In the genomic region with DNA sequence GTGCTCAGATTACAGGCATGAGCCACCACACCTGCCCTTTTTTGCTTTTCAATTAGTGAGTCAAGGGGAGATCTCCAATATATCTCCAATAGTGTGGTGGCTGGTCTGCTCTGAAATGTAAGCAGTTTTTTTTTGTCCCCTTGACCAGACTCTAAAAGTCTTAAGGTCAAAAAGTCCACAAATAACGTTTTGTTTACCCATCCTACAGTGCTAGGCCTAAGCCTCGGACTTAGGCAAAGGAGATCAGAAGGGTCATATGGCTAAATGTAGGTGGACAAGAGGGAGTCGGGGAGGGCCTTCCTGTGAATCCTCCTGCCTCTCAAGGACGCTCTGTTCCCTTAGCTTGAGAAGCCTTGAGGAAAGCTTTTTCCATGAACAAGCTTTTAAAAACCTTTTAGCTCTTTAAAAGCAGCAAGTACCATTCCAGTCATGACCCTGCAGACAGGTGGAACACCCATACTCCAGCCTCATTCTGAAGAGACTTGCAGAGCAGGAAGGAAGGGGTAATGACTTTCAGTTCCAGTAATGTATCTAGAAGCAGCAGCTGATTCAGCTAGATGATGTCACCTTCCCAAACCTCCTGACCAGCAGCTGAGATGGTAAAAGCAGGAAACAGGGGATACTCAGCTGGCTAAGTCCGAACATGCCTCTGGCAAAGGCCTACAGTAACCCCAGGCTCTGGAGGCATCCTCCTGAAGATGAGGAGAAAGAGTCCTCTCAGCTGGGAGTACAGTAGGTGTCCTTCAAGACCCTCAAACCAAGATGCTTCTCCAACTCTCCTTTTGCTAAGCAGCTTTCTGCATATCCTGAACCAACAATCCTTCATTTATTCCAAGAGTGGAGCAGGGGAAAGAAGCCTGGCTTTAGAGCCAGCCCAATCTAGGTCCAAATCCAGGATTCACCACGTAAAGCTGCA, we compare ENCODE assay signal across 8 cellular contexts. TPM values are rescaled to one million over a fixed set of nuclear protein-coding genes. Genes with fewer than 3 reads are reported as not detected.
DNase-seq lines count a peak whose midpoint lies in the region; ATAC-seq and TF ChIP-seq lines count a peak whose summit lies in the region.

No MANE protein-coding gene starts in this region.

- peaks cover 53% of the 10 kb centered on the region for H3F3A ChIP-seq in GM23248 (ENCODE audit: insufficient read depth)

- DNase-seq in activated CD4-positive, CD25-positive, alpha-beta regulatory T cell treated with anti-CD3 and anti-CD28 coated beads, Interleukin-2, amount 50 U/mL, for 72 hours, result no peak
- DNase-seq in GM23248 (peak; percentile 94), Karpas-422 (no peak), WERI-Rb-1 (peak; percentile 33), fibroblast of the aortic adventitia (ENCODE audit: low read depth) (peak; percentile 95), nucleus accumbens (lab: John Stamatoyannopoulos, UW) (peak in 33 of 56 donors; percentile 8 to 66 (median 31))
- no peak for DNase-seq in activated CD4-positive, CD25-positive, alpha-beta regulatory T cell (lab: John Stamatoyannopoulos, UW)

- H3K79me2 ChIP-seq in GM23248 (ENCODE audit: insufficient read depth) (peaks cover 95% of the 10 kb centered on the region), Karpas-422 (ENCODE audit: low read length) (peaks cover 59% of the 10 kb centered on the region)

- H4K20me1 ChIP-seq in GM23248 (ENCODE audit: insufficient read depth) (no peaks in the 10 kb centered on the region), Karpas-422 (ENCODE audit: insufficient read depth, low read depth, low read length) (no peaks in the 10 kb centered on the region)

- no peaks in the 10 kb centered on the region for H3K9me3 ChIP-seq in GM23248 (ENCODE audit: low read depth)
- no peaks in the 10 kb centered on the region for H3K9me3 ChIP-seq in Karpas-422 (ENCODE audit: low read length)
- H3K9me3 ChIP-seq in WERI-Rb-1 (ENCODE audit: severe bottlenecking), result no peaks in the 10 kb centered on the region

- no peaks in the 10 kb centered on the region for H3K9me2 ChIP-seq in GM23248 (ENCODE audit: insufficient read depth)
- no peaks in the 10 kb centered on the region for H3K9me2 ChIP-seq in Karpas-422 (replicated peaks; ENCODE audit: insufficient read depth, low read length)

- H3K27ac ChIP-seq in GM23248 (peak overlapping the region; percentile 83), Karpas-422 (ENCODE audit: low read length) (peak overlapping the region; percentile 5; the same call in 1 of the 2 replicates), WERI-Rb-1 (peak overlapping the region; percentile 74)

- H2AFZ ChIP-seq in GM23248, result 0 out of 2 replicates have a peak overlapping the region, but pooled peaks have one; percentile 4
- no peak overlapping the region for H2AFZ ChIP-seq in Karpas-422 (ENCODE audit: low read length)

- no peaks in the 10 kb centered on the region for H3K27me3 ChIP-seq in GM23248 (replicated peaks; ENCODE audit: insufficient read depth)
- H3K27me3 ChIP-seq in Karpas-422 (ENCODE audit: low read length), result no peaks in the 10 kb centered on the region
- no peaks in the 10 kb centered on the region for H3K27me3 ChIP-seq in WERI-Rb-1 (ENCODE audit: insufficient read depth, low read depth, severe bottlenecking)

- H3K4me1 ChIP-seq in GM23248 (ENCODE audit: insufficient read depth), result peaks cover 48% of the 10 kb centered on the region
- peaks cover 24% of the 10 kb centered on the region for H3K4me1 ChIP-seq in Karpas-422 (ENCODE audit: low read length)

- H3K4me2 ChIP-seq in GM23248 (ENCODE audit: unreplicated experiment) (peak overlapping the region; percentile 46), Karpas-422 (ENCODE audit: low read depth, low read length, poor library complexity, severe bottlenecking) (no peak overlapping the region)

- in situ Hi-C loops in GM23248 (cut with MboI), result no loop called here

- H3K4me3 ChIP-seq in GM23248 (no peak overlapping the region), Karpas-422 (ENCODE audit: low read length) (no peak overlapping the region), WERI-Rb-1 (ENCODE audit: low read depth, low read length) (no peak overlapping the region), fibroblast of the aortic adventitia (ENCODE audit: low read depth, low read length) (no peak overlapping the region)

- peak; percentile 62 to 84 for ATAC-seq in activated CD4-positive, CD25-positive, alpha-beta regulatory T cell treated with anti-CD3 and anti-CD28 coated beads, Interleukin-2, amount 50 U/mL, for 24 hours

- H3K9ac ChIP-seq in GM23248 (peak overlapping the region; percentile 48), Karpas-422 (ENCODE audit: low read length) (no peak overlapping the region)

- 39 to 40% methylated on average over 6 of the region's 6 CpGs for WGBS in GM23248 (ENCODE audit: low coverage in 1 of 2, low lambda C conversion rate in 2 of 2, missing lambda C conversion rate in 2 of 2), 2 experiments

- TF ChIP-seq CTCF in WERI-Rb-1 (IDR thresholded peaks at IDR 0.05; ENCODE audit: low read depth, low read length), result no peak
- TF ChIP-seq CTCF in fibroblast of the aortic adventitia (IDR thresholded peaks at IDR 0.05; ENCODE audit: insufficient read depth, low read length), result no peak

- H3K36me3 ChIP-seq in GM23248 (ENCODE audit: low read depth) (0 out of 2 replicates have a peak, but pooled peaks cover 4% of the 10 kb centered on the region), Karpas-422 (ENCODE audit: insufficient read depth, low read length) (no peaks in the 10 kb centered on the region), WERI-Rb-1 (peaks cover 86% of the 10 kb centered on the region)

RNA-seq across cellular contexts. Expression of a gene that starts 23.6 kb away (rescaled TPM):
- total RNA-seq in GM23248 (2014; rRNA removed; shearing (Covaris generic)), result 83.8 and 95.1 TPM in 2 replicates
- 56.2 and 56.3 TPM in 2 replicates for polyA plus RNA-seq in GM23248 (2016; fragmentation: Nextera tagmentation; extraction: Ambion mirVana)
- 41.0 and 56.1 TPM in 2 replicates for total RNA-seq in Karpas-422 (2014; rRNA removed; shearing (Covaris generic); ENCODE audit: low replicate concordance)
- 59.9 and 101 TPM in 2 replicates for total RNA-seq in fibroblast of the aortic adventitia (ENCODE audit: low replicate concordance)

RNA-seq across cellular contexts. Expression of a gene that starts 40.0 kb away (rescaled TPM):
- 35.5 and 39.6 TPM in 2 replicates for total RNA-seq in GM23248 (2014; rRNA removed; shearing (Covaris generic))
- polyA plus RNA-seq in GM23248 (2016; fragmentation: Nextera tagmentation; extraction: Ambion mirVana), result 37.6 and 37.7 TPM in 2 replicates
- total RNA-seq in Karpas-422 (2014; rRNA removed; shearing (Covaris generic); ENCODE audit: low replicate concordance), result 54.0 and 55.5 TPM in 2 replicates
- 6.2 and 91.1 TPM in 2 replicates for total RNA-seq in fibroblast of the aortic adventitia (ENCODE audit: low replicate concordance)

Comparison
In these comparisons a context has a peak if more than half of its experiments do, and no peak if none do; other contexts are left out.
1. DNase-seq: peak in GM23248 (single experiment), WERI-Rb-1 (single experiment), fibroblast of the aortic adventitia (single experiment) and nucleus accumbens (33 of 56); none in activated CD4-positive, CD25-positive, alpha-beta regulatory T cell treated with anti-CD3 and anti-CD28 coated beads, Interleukin-2, amount 50 U/mL, for 72 hours (single experiment), Karpas-422 (single experiment) and activated CD4-positive, CD25-positive, alpha-beta regulatory T cell (0 of 4).
2. H3K27ac ChIP-seq: peak in every context shown above with its lines; median percentile 83 in GM23248; 74 in WERI-Rb-1; 5 in Karpas-422.